ENCODE assay signal across 8 cellular contexts in the genomic region with DNA sequence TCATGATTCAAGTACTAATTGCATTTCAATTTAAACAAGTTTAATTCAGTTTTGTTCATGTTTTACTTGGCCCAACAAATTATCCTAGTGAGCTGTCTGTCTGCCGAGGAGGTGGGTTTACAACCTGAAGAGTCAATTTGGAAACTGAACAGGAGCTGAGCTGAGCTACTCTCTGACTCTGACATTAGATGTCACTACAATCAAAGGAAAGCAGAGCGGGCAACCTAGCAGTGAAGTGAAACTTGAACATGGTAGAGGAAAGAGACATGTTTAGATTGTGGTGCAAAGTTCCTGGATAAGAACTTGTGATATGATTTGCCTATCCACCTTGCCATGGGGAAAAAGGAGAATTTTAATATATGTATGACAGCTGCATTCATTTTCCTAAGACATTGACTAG. TPM values are rescaled to one million over a fixed set of nuclear protein-coding genes. Genes with fewer than 3 reads are reported as not detected.
DNase-seq lines count a peak whose midpoint lies in the region; ATAC-seq and TF ChIP-seq lines count a peak whose summit lies in the region.

No MANE protein-coding gene starts in this region.

- no peaks in the 10 kb centered on the region for H3K9me3 Mint-ChIP-seq in activated B cell treated with CpG ODN at 0.5 μM for 24 hours
- peaks cover 0 to 6% of the 10 kb centered on the region in 2 donors for H3K9me3 Mint-ChIP-seq in stimulated activated naive B cell treated with anti-CD40 and anti-IgM and Interleukin-4, amounts not matched to agents 10 μg/mL and 1 μg/mL and 100 μg/mL, for 72 hours

- no peaks in the 10 kb centered on the region for H3K36me3 Mint-ChIP-seq in activated B cell treated with CpG ODN at 0.5 μM for 24 hours (ENCODE audit: low read depth)
- H3K36me3 Mint-ChIP-seq in stimulated activated naive B cell treated with anti-CD40 and anti-IgM and Interleukin-4, amounts not matched to agents 10 μg/mL and 1 μg/mL and 100 μg/mL, for 72 hours, result no peaks in the 10 kb centered on the region

- ATAC-seq in GM21423 (IDR thresholded peaks at IDR 0.05; ENCODE audit: unreplicated experiment) (peak; percentile 57), activated B cell treated with CpG ODN at 0.5 μM for 24 hours (ENCODE audit: low read depth) (peak; percentile 45), GM21825 (IDR thresholded peaks at IDR 0.05; ENCODE audit: unreplicated experiment) (no peak)
- ATAC-seq in stimulated activated naive B cell treated with anti-CD40 and anti-IgM and Interleukin-4, amounts not matched to agents 10 μg/mL and 1 μg/mL and 100 μg/mL, for 72 hours (replicated peaks), result peak; percentile 75 to 86

- no peak overlapping the region for H3K27ac Mint-ChIP-seq in activated B cell treated with CpG ODN at 0.5 μM for 24 hours
- no peak overlapping the region for H3K27ac Mint-ChIP-seq in stimulated activated naive B cell treated with anti-CD40 and anti-IgM and Interleukin-4, amounts not matched to agents 10 μg/mL and 1 μg/mL and 100 μg/mL, for 72 hours

- TF ChIP-seq CTCF in activated B cell treated with CpG ODN at 0.5 μM for 24 hours (IDR thresholded peaks at IDR 0.05), result no peak

- DNase-seq in DMS79 treated with DMSO at 0.1 percent for 48 hours (lab: John Stamatoyannopoulos, UW) (peak; percentile 18), MV-4-11 (lab: John Stamatoyannopoulos, UW) (peak; percentile 68), activated B cell treated with CpG ODN at 0.5 μM for 24 hours (no peak), hepatic stellate cell (ENCODE audit: low spot score) (peak; percentile 7)
- peak; percentile 6 for DNase-seq in stimulated activated naive B cell treated with anti-CD40 and anti-IgM and Interleukin-4, amounts not matched to agents 10 μg/mL and 1 μg/mL and 100 μg/mL, for 72 hours
- DNase-seq in activated naive CD4-positive, alpha-beta T cell (lab: John Stamatoyannopoulos, UW), result no peak

- POLR2A ChIA-PET in activated B cell treated with CpG ODN at 0.5 μM for 24 hours (lab: Charles Lee), result no interaction called here

- CTCF ChIA-PET in activated B cell treated with CpG ODN at 0.5 μM for 24 hours (lab: Charles Lee), result interaction anchor here (0.7 to 1.7 kb wide), 6 partner anchors 8 to 1456 kb away, joined by 3 to 21 read pairs (median 3); no protein-coding TSS in a partner anchor

- no peaks in the 10 kb centered on the region for H3K27me3 Mint-ChIP-seq in activated B cell treated with CpG ODN at 0.5 μM for 24 hours
- no peaks in the 10 kb centered on the region for H3K27me3 Mint-ChIP-seq in stimulated activated naive B cell treated with anti-CD40 and anti-IgM and Interleukin-4, amounts not matched to agents 10 μg/mL and 1 μg/mL and 100 μg/mL, for 72 hours

- no peak overlapping the region for H3K4me3 Mint-ChIP-seq in activated B cell treated with CpG ODN at 0.5 μM for 24 hours
- H3K4me3 Mint-ChIP-seq in stimulated activated naive B cell treated with anti-CD40 and anti-IgM and Interleukin-4, amounts not matched to agents 10 μg/mL and 1 μg/mL and 100 μg/mL, for 72 hours, result no peak overlapping the region

- intact Hi-C loops in activated B cell treated with CpG ODN at 0.5 μM for 24 hours (cut with micrococcal nuclease), result loop anchor here (1.0 to 5.0 kb wide), 3 partner anchors 27 to 1456 kb away; no protein-coding TSS in a partner anchor

- H3K4me1 Mint-ChIP-seq in activated B cell treated with CpG ODN at 0.5 μM for 24 hours, result peaks cover 4% of the 10 kb centered on the region
- H3K4me1 Mint-ChIP-seq in stimulated activated naive B cell treated with anti-CD40 and anti-IgM and Interleukin-4, amounts not matched to agents 10 μg/mL and 1 μg/mL and 100 μg/mL, for 72 hours, result no peaks in the 10 kb centered on the region

RNA-seq across cellular contexts. Expression of a gene that starts 9.6 kb away (rescaled TPM):
- total RNA-seq in activated B cell treated with CpG ODN at 0.5 μM for 24 hours, result not detected in 2 replicates

Comparison
In these comparisons a context has a peak if more than half of its experiments do, and no peak if none do; other contexts are left out.
1. DNase-seq: peak in DMS79 treated with DMSO at 0.1 percent for 48 hours (single experiment), MV-4-11 (single experiment), hepatic stellate cell (single experiment) and stimulated activated naive B cell treated with anti-CD40 and anti-IgM and Interleukin-4, amounts not matched to agents 10 μg/mL and 1 μg/mL and 100 μg/mL, for 72 hours (single experiment); none in activated B cell treated with CpG ODN at 0.5 μM for 24 hours (single experiment) and activated naive CD4-positive, alpha-beta T cell (0 of 4).